20 cellular contexts compared by ENCODE assay signal in genomic region chr1:187032982-187033705, GRCh38.
A peak's percentile ranks its signal among the peaks of the same experiment; 100 is the strongest.
DNase-seq lines count a peak whose midpoint lies in the region; ATAC-seq, FAIRE-seq and TF ChIP-seq lines count a peak whose summit lies in the region.
"Had no signal": no experiment of that assay in that cellular context is flagged by ENCODE, and none has a peak within 500 bp of the region (broad histone marks: within the 10 kb centered on the region; RNA-seq: fewer than 3 reads in every experiment).

No MANE protein-coding gene starts in this region.

- FAIRE-seq in kidney (lab: Jason Lieb, UNC) = no peak
- FAIRE-seq: GM19239, H1, pancreas had no signal

- peaks cover 0 to 9% of the 10 kb centered on the region in 2 donors for H3K9me3 ChIP-seq in kidney (ENCODE audit: control insufficient read depth in 1 of 2, low read length in 2 of 2)
- H3K9me3 ChIP-seq: pancreas had no signal

- H3K4me3 ChIP-seq in fibroblast of pulmonary artery (replicated peaks; ENCODE audit: low read depth, low read length) (no peak overlapping the region), kidney (ENCODE audit: low read length in 2 of 2) (no peak overlapping the region)
- H3K4me3 ChIP-seq: breast epithelium, pancreas, transverse colon had no signal

- ATAC-seq in GM18870 (IDR thresholded peaks at IDR 0.05; ENCODE audit: unreplicated experiment) = peak; percentile 30
- peak; percentile 35 for ATAC-seq in HG03280 (IDR thresholded peaks at IDR 0.05; ENCODE audit: unreplicated experiment)
- ATAC-seq in HG02571 (IDR thresholded peaks at IDR 0.05; ENCODE audit: unreplicated experiment) = no peak
- ATAC-seq: activated naive CD8-positive, alpha-beta T cell treated with anti-CD3 and anti-CD28 coated beads, Interleukin-2, amount 50 U/mL, for 24 hours; natural killer cell; pancreas; PC-3 had no signal

- no peaks in the 10 kb centered on the region for H3K36me3 ChIP-seq in kidney (ENCODE audit: control insufficient read depth in 1 of 2, insufficient read depth in 2 of 2, low read length in 2 of 2)
- H3K36me3 ChIP-seq: breast epithelium, pancreas, transverse colon had no signal

- no peaks in the 10 kb centered on the region for H3K4me1 ChIP-seq in kidney (ENCODE audit: control insufficient read depth in 1 of 2, insufficient read depth in 1 of 2, low read depth in 1 of 2, low read length in 2 of 2)
- H3K4me1 ChIP-seq: breast epithelium, pancreas, transverse colon had no signal

- H3K9ac ChIP-seq in kidney (ENCODE audit: low read length in 2 of 2) = no peak overlapping the region

- DNase-seq in SKM-1 (lab: John Stamatoyannopoulos, UW; ENCODE audit: unreplicated experiment) = peak; percentile 58
- peak; percentile 75 for DNase-seq in fibroblast of pulmonary artery (ENCODE audit: low read depth)
- DNase-seq in kidney = no peak
- no peak for DNase-seq in cardiac septum (ENCODE audit: low spot score)
- DNase-seq: activated CD4-positive, alpha-beta T cell treated with anti-CD3 and anti-CD28 coated beads for 1 hour; activated naive CD8-positive, alpha-beta T cell treated with anti-CD3 and anti-CD28 coated beads, Interleukin-2, amount 50 U/mL, for 24 hours; KBM-7; natural killer cell; NCI-H1105; pancreas; PC-3; stimulated activated CD4-positive, alpha-beta T cell treated with anti-CD3 and anti-CD28 coated beads, Interleukin-1b, Interleukin-23, amount 100 ng/mL, for 48 hours; stimulated activated naive CD4-positive, alpha-beta T cell treated with Interleukin-2 at 50 U/mL for 16 hours; transverse colon had no signal

- TF ChIP-seq CTCF in fibroblast of pulmonary artery (IDR thresholded peaks at IDR 0.05; ENCODE audit: low read length, missing control alignments) (no peak), kidney (IDR thresholded peaks at IDR 0.05; ENCODE audit: borderline replicate concordance, extremely low read depth, insufficient read depth) (no peak)

- H3K27ac ChIP-seq in kidney (ENCODE audit: low read depth in 2 of 2, low read length in 2 of 2) = no peak overlapping the region
- H3K27ac ChIP-seq: breast epithelium, pancreas, transverse colon had no signal

- intact Hi-C loops in kidney (cut with DNase I) = no loop called here
- intact Hi-C loops in cardiac septum (cut with DNase I) = no loop called here

Comparison
In these comparisons a context has a peak if more than half of its experiments do, and no peak if none do; other contexts are left out.
1. DNase-seq: peak in SKM-1 (single experiment) and fibroblast of pulmonary artery (single experiment); none in kidney (single experiment) and cardiac septum (single experiment).